Comparison of ENCODE assay signal across 13 cellular contexts in the genomic region with DNA sequence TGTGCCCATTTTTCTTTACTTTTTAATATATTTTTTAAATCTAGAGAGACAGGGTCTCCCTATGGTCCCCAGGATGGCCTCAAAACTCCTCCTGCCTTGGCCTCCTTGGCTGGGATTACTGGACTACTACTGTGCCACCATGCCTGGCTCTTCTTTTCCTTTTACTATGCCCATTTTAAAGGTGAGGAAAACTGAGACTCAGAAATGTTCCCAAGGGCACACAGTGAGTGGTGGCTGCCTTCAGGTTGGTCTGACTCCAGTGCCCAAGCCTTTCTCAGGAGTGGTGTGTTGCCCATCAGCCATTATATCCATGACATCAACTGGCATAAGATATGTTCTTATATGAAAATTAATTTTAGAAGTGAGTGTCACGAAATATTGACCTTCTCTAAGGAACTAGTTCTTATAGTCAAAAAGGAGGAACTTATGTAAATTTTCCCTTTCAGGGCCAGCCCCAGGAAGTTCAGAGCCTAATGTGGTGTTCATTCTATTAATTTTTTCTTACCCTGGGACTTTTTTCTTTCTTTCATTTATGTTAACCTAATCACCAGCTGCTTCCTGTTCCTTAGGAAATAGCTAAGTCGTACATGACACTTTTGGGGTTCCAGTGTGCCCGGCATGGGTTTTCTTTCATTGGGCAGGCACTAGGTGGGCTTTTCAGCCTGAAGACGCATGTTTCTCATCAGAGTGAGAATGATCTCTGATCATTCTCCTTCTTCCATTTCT. TPM values are rescaled to one million over a fixed set of nuclear protein-coding genes. Genes with fewer than 3 reads are reported as not detected.
DNase-seq lines count a peak whose midpoint lies in the region; ATAC-seq and TF ChIP-seq lines count a peak whose summit lies in the region.
"Had no signal": no experiment of that assay in that cellular context is flagged by ENCODE, and none has a peak within 500 bp of the region (broad histone marks: within the 10 kb centered on the region; RNA-seq: fewer than 3 reads in every experiment).

No MANE protein-coding gene starts in this region.

- no peaks in the 10 kb centered on the region for H3K27me3 Mint-ChIP-seq in stimulated activated naive CD8-positive, alpha-beta T cell treated with anti-CD3 and anti-CD28 coated beads, Interleukin-15, Interleukin-2, amounts not matched to agents 100 ng/mL and 50 ng/mL, for 24 hours
- H3K27me3 Mint-ChIP-seq in central memory CD8-positive, alpha-beta T cell = no peaks in the 10 kb centered on the region
- H3K27me3 Mint-ChIP-seq in HFFc6 (ENCODE audit: insufficient read depth) = peaks cover 14% of the 10 kb centered on the region
- H3K27me3 Mint-ChIP-seq: activated naive CD8-positive, alpha-beta T cell treated with anti-CD3 and anti-CD28 coated beads, Interleukin-2, amount 10 ng/mL, durations not matched to agents 7 days and 5 days had no signal

- DNase-seq in stimulated activated naive CD8-positive, alpha-beta T cell treated with anti-CD3 and anti-CD28 coated beads, Interleukin-15, Interleukin-2, amounts not matched to agents 100 U/mL and 50 U/mL, for 24 hours = no peak
- DNase-seq in central memory CD8-positive, alpha-beta T cell (ENCODE audit: low spot score in 2 of 2) = no peak
- DNase-seq in upper lobe of right lung (no peak), SK-N-SH (no peak), HFFc6 (no peak)
- DNase-seq: activated naive CD8-positive, alpha-beta T cell treated with anti-CD3 and anti-CD28 coated beads, Interleukin-2, amount 10 ng/mL, durations not matched to agents 7 days and 5 days; midbrain; NCI-H2107; stimulated activated naive CD4-positive, alpha-beta T cell treated with Interleukin-2 at 50 U/mL for 16 hours had no signal

- H3K27me3 ChIP-seq in KMS-11 (ENCODE audit: insufficient read depth, low read depth) (no peaks in the 10 kb centered on the region), upper lobe of right lung (no peaks in the 10 kb centered on the region), SK-N-SH (ENCODE audit: insufficient read depth) (no peaks in the 10 kb centered on the region)

- no peak overlapping the region for H3K9ac ChIP-seq in KMS-11
- H3K9ac ChIP-seq in SK-N-SH = no peak overlapping the region

- H3F3A ChIP-seq in SK-N-SH (replicated peaks; ENCODE audit: insufficient read depth) = no peaks in the 10 kb centered on the region

- no peak for TF ChIP-seq RAD21 in SK-N-SH (IDR thresholded peaks at IDR 0.05; ENCODE audit: low read length)

- peaks cover 53% of the 10 kb centered on the region for H3K4me1 Mint-ChIP-seq in stimulated activated naive CD8-positive, alpha-beta T cell treated with anti-CD3 and anti-CD28 coated beads, Interleukin-15, Interleukin-2, amounts not matched to agents 100 ng/mL and 50 ng/mL, for 24 hours (ENCODE audit: low read depth)
- peaks cover 28% of the 10 kb centered on the region for H3K4me1 Mint-ChIP-seq in central memory CD8-positive, alpha-beta T cell
- H3K4me1 Mint-ChIP-seq in HFFc6 (ENCODE audit: low read depth) = no peaks in the 10 kb centered on the region

- no peak for TF ChIP-seq CTCF in KMS-11 (conservative IDR thresholded peaks at IDR 0.05; ENCODE audit: low read depth, low read length)
- no peak for TF ChIP-seq CTCF in upper lobe of right lung (IDR thresholded peaks at IDR 0.05)
- TF ChIP-seq CTCF in SK-N-SH (IDR thresholded peaks at IDR 0.05) = no peak
- no peak for TF ChIP-seq CTCF in HFFc6 (IDR thresholded peaks at IDR 0.05)

- H3K36me3 Mint-ChIP-seq in stimulated activated naive CD8-positive, alpha-beta T cell treated with anti-CD3 and anti-CD28 coated beads, Interleukin-15, Interleukin-2, amounts not matched to agents 100 ng/mL and 50 ng/mL, for 24 hours (ENCODE audit: low read depth) = no peaks in the 10 kb centered on the region
- H3K36me3 Mint-ChIP-seq in central memory CD8-positive, alpha-beta T cell (ENCODE audit: insufficient read depth) = peaks cover 7% of the 10 kb centered on the region
- no peaks in the 10 kb centered on the region for H3K36me3 Mint-ChIP-seq in HFFc6 (ENCODE audit: low read depth)
- H3K36me3 Mint-ChIP-seq: activated naive CD8-positive, alpha-beta T cell treated with anti-CD3 and anti-CD28 coated beads, Interleukin-2, amount 10 ng/mL, durations not matched to agents 7 days and 5 days had no signal

- WGBS in SK-N-SH (ENCODE audit: low lambda C conversion rate) = 94% methylated on average over 4 of the region's 4 CpGs

- intact Hi-C loops in upper lobe of right lung (cut with DNase I) = no loop called here

- no peaks in the 10 kb centered on the region for H3K79me2 ChIP-seq in KMS-11 (ENCODE audit: insufficient read depth, low read depth)
- H3K79me2 ChIP-seq in SK-N-SH (ENCODE audit: insufficient read depth) = no peaks in the 10 kb centered on the region

- TF ChIP-seq EP300 in SK-N-SH (IDR thresholded peaks at IDR 0.05; ENCODE audit: borderline replicate concordance in 1 of 2, low read depth in 1 of 2, low read length in 1 of 2) = no peak

- no peaks in the 10 kb centered on the region for H4K20me1 ChIP-seq in KMS-11 (ENCODE audit: insufficient read depth)
- H4K20me1 ChIP-seq in SK-N-SH (ENCODE audit: insufficient read depth) = no peaks in the 10 kb centered on the region

- H3K4me2 ChIP-seq in KMS-11 (no peak overlapping the region), SK-N-SH (no peak overlapping the region)

- POLR2A ChIA-PET in SK-N-SH (lab: Yijun Ruan, JAX) = no interaction called here

- H3K4me3 Mint-ChIP-seq in stimulated activated naive CD8-positive, alpha-beta T cell treated with anti-CD3 and anti-CD28 coated beads, Interleukin-15, Interleukin-2, amounts not matched to agents 100 ng/mL and 50 ng/mL, for 24 hours = no peak overlapping the region
- H3K4me3 Mint-ChIP-seq in central memory CD8-positive, alpha-beta T cell = no peak overlapping the region
- no peak overlapping the region for H3K4me3 Mint-ChIP-seq in HFFc6
- H3K4me3 Mint-ChIP-seq: activated naive CD8-positive, alpha-beta T cell treated with anti-CD3 and anti-CD28 coated beads, Interleukin-2, amount 10 ng/mL, durations not matched to agents 7 days and 5 days had no signal

- ATAC-seq in stimulated activated naive CD8-positive, alpha-beta T cell treated with anti-CD3 and anti-CD28 coated beads, Interleukin-15, Interleukin-2, amounts not matched to agents 100 U/mL and 50 U/mL, for 24 hours = no peak
- no peak for ATAC-seq in central memory CD8-positive, alpha-beta T cell (replicated peaks; ENCODE audit: extremely low read depth, poor library complexity, severe bottlenecking)
- ATAC-seq in upper lobe of right lung (peak; percentile 19), HG03432 (IDR thresholded peaks at IDR 0.05; ENCODE audit: unreplicated experiment) (no peak)

- no peaks in the 10 kb centered on the region for H3K9me2 ChIP-seq in SK-N-SH

- H3K9me3 Mint-ChIP-seq in stimulated activated naive CD8-positive, alpha-beta T cell treated with anti-CD3 and anti-CD28 coated beads, Interleukin-15, Interleukin-2, amounts not matched to agents 100 ng/mL and 50 ng/mL, for 24 hours = peaks cover 6% of the 10 kb centered on the region
- H3K9me3 Mint-ChIP-seq in central memory CD8-positive, alpha-beta T cell = no peaks in the 10 kb centered on the region
- no peaks in the 10 kb centered on the region for H3K9me3 Mint-ChIP-seq in HFFc6

- peak overlapping the region; percentile 72 for H3K27ac Mint-ChIP-seq in stimulated activated naive CD8-positive, alpha-beta T cell treated with anti-CD3 and anti-CD28 coated beads, Interleukin-15, Interleukin-2, amounts not matched to agents 100 ng/mL and 50 ng/mL, for 24 hours
- peak overlapping the region; percentile 58 for H3K27ac Mint-ChIP-seq in central memory CD8-positive, alpha-beta T cell (ENCODE audit: low read depth)
- no peak overlapping the region for H3K27ac Mint-ChIP-seq in HFFc6

- CTCF ChIA-PET in SK-N-SH (lab: Yijun Ruan, JAX) = no interaction called here

- H3K27ac ChIP-seq in KMS-11 = no peak overlapping the region
- peak overlapping the region; percentile 63 for H3K27ac ChIP-seq in upper lobe of right lung
- H3K27ac ChIP-seq in SK-N-SH (ENCODE audit: low read depth in 2 of 2, low read length in 1 of 2) = no peak overlapping the region
- H3K27ac ChIP-seq: prostate gland had no signal

- H3K4me1 ChIP-seq in KMS-11 (ENCODE audit: low read depth, poor library complexity, severe bottlenecking) (no peaks in the 10 kb centered on the region), upper lobe of right lung (no peaks in the 10 kb centered on the region), SK-N-SH (ENCODE audit: control insufficient read depth in 1 of 2, insufficient read depth in 2 of 2, low read depth in 1 of 2, low read length in 1 of 2) (no peaks in the 10 kb centered on the region)
- H3K4me1 ChIP-seq: prostate gland had no signal

- no peaks in the 10 kb centered on the region for H3K36me3 ChIP-seq in KMS-11 (ENCODE audit: insufficient read depth)
- H3K36me3 ChIP-seq in upper lobe of right lung = no peaks in the 10 kb centered on the region
- H3K36me3 ChIP-seq in SK-N-SH (replicated peaks in 1 of 2; ENCODE audit: control insufficient read depth in 1 of 2, insufficient read depth in 2 of 2, low read length in 1 of 2) = no peaks in the 10 kb centered on the region
- H3K36me3 ChIP-seq: prostate gland had no signal

- peak overlapping the region; percentile 66; the same call in 1 of the 2 replicates for H2AFZ ChIP-seq in KMS-11 (ENCODE audit: low read depth)
- no peak overlapping the region for H2AFZ ChIP-seq in SK-N-SH (ENCODE audit: low read depth)

- H3K4me3 ChIP-seq in KMS-11 (IDR thresholded peaks at IDR 0.05; ENCODE audit: insufficient read depth, low read depth, low read length) = no peak overlapping the region
- no peak overlapping the region for H3K4me3 ChIP-seq in upper lobe of right lung
- no peak overlapping the region for H3K4me3 ChIP-seq in SK-N-SH (ENCODE audit: low read depth in 2 of 2, low read length in 1 of 2)
- H3K4me3 ChIP-seq: prostate gland had no signal

- no peaks in the 10 kb centered on the region for H3K9me3 ChIP-seq in upper lobe of right lung
- no peaks in the 10 kb centered on the region for H3K9me3 ChIP-seq in SK-N-SH
- H3K9me3 ChIP-seq: prostate gland had no signal

TF ChIP-seq in SK-N-SH, 30 proteins besides CTCF, POLR2A, EP300 and RAD21 (continues in another document):
- TF ChIP-seq RFX5 (IDR thresholded peaks at IDR 0.05; ENCODE audit: low read length) = no peak
- TF ChIP-seq ELF1 (IDR thresholded peaks at IDR 0.05) = no peak

RNA-seq across cellular contexts. Expression of a gene that starts 17.9 kb away (rescaled TPM):
- 70.7 TPM for total RNA-seq in upper lobe of right lung
- polyA plus RNA-seq in SK-N-SH (2012; rRNA removed) = 0.10 and 0.13 TPM in 2 replicates
- 0.03 and 0.05 TPM in 2 replicates for polyA plus RNA-seq in SK-N-SH (2012; cell fraction: cytosol; rRNA removed)
- polyA plus RNA-seq in SK-N-SH (2012; cell fraction: nucleus; rRNA removed) = 0.06 TPM in 2 replicates
- under 1 TPM in 5 of 6 experiments, not detected in 1; 0.06 to 0.20 (median 0.12) TPM for total RNA-seq in HFFc6 (2021; fragmentation: NEBNext Ultra II Directional; extraction: Animal tissue kit (Norgen Biotek cat#: 25700))

RNA-seq across cellular contexts. Expression of a gene that starts 33.8 kb away (rescaled TPM):
- 15.0 TPM for total RNA-seq in upper lobe of right lung
- polyA plus RNA-seq in SK-N-SH (2012; rRNA removed) = 12.5 and 12.6 TPM in 2 replicates
- polyA plus RNA-seq in SK-N-SH (2012; cell fraction: cytosol; rRNA removed) = 8.3 and 10.6 TPM in 2 replicates
- 10.8 and 11.3 TPM in 2 replicates for polyA plus RNA-seq in SK-N-SH (2012; cell fraction: nucleus; rRNA removed)
- 10 to 100 TPM in 3 of 6 experiments, 1 to 10 TPM in 3; 3.0 to 12.4 (median 10.3) TPM for total RNA-seq in HFFc6 (2021; fragmentation: NEBNext Ultra II Directional; extraction: Animal tissue kit (Norgen Biotek cat#: 25700))

Comparison
In these comparisons a context has a peak if more than half of its experiments do, and no peak if none do; other contexts are left out.
1. RNA of a gene that starts 17.9 kb away (total RNA-seq): 70.7 TPM in upper lobe of right lung (single experiment); 0.06 to 0.20 TPM in HFFc6; every median in the first group is over 10 times any median in the second.